In genomic region chr1:5962265-5963105, GRCh38 we compare ENCODE assay signal across 28 cellular contexts.
"Had no signal": no experiment of that assay in that cellular context is flagged by ENCODE, and none has a peak within 500 bp of the region (broad histone marks: within the 10 kb centered on the region; RNA-seq: fewer than 3 reads in every experiment).

No MANE protein-coding gene starts in this region.

- H3K9me3 Mint-ChIP-seq: activated naive CD4-positive, alpha-beta T cell treated with anti-CD3 and anti-CD28 coated beads, Interleukin-2, amount 10 ng/mL, durations not matched to agents 7 days and 5 days; activated naive CD8-positive, alpha-beta T cell treated with anti-CD3 and anti-CD28 coated beads, Interleukin-2, amount 10 ng/mL, durations not matched to agents 7 days and 5 days; activated T-cell treated with anti-CD3 and anti-CD28 coated beads, Interleukin-2, amount 50 U/mL, for 72 hours; naive thymus-derived CD8-positive, alpha-beta T cell; stimulated activated memory B cell treated with anti-CD40 and anti-IgM and Interleukin-4, amounts not matched to agents 10 μg/mL and 1 μg/mL and 100 μg/mL, for 72 hours; stimulated activated naive CD8-positive, alpha-beta T cell treated with anti-CD3 and anti-CD28 coated beads, Interleukin-15, amount 100 ng/mL, for 72 hours; WTC11 had no signal

- H3K36me3 ChIP-seq: brain microvascular endothelial cell, right lobe of liver had no signal

- H3K9me3 ChIP-seq: gastroesophageal sphincter, right lobe of liver, upper lobe of left lung had no signal

- H3K27ac ChIP-seq: brain microvascular endothelial cell, coronary artery, dorsolateral prefrontal cortex, gastroesophageal sphincter, right lobe of liver, upper lobe of left lung had no signal

- H3K4me1 ChIP-seq: gastroesophageal sphincter, right lobe of liver, upper lobe of left lung had no signal

- H3K4me3 ChIP-seq: coronary artery, dorsolateral prefrontal cortex, gastroesophageal sphincter, right lobe of liver, upper lobe of left lung had no signal

- H3K27ac Mint-ChIP-seq: activated naive CD4-positive, alpha-beta T cell treated with anti-CD3 and anti-CD28 coated beads, Interleukin-2, amount 10 ng/mL, durations not matched to agents 7 days and 5 days; activated naive CD8-positive, alpha-beta T cell treated with anti-CD3 and anti-CD28 coated beads, Interleukin-2, amount 10 ng/mL, durations not matched to agents 7 days and 5 days; activated T-cell treated with anti-CD3 and anti-CD28 coated beads, Interleukin-2, amount 50 U/mL, for 72 hours; progenitor cell of endocrine pancreas; stimulated activated memory B cell treated with anti-CD40 and anti-IgM and Interleukin-4, amounts not matched to agents 10 μg/mL and 1 μg/mL and 100 μg/mL, for 72 hours; T-helper 17 cell had no signal

- H3K27me3 ChIP-seq: brain microvascular endothelial cell, dorsolateral prefrontal cortex, gastroesophageal sphincter, right lobe of liver, upper lobe of left lung had no signal

- H3K27me3 Mint-ChIP-seq: activated naive CD4-positive, alpha-beta T cell treated with anti-CD3 and anti-CD28 coated beads, Interleukin-2, amount 10 ng/mL, durations not matched to agents 7 days and 5 days; activated naive CD8-positive, alpha-beta T cell treated with anti-CD3 and anti-CD28 coated beads, Interleukin-2, amount 10 ng/mL, durations not matched to agents 7 days and 5 days; naive thymus-derived CD8-positive, alpha-beta T cell; progenitor cell of endocrine pancreas; stimulated activated memory B cell treated with anti-CD40 and anti-IgM and Interleukin-4, amounts not matched to agents 10 μg/mL and 1 μg/mL and 100 μg/mL, for 72 hours; stimulated activated naive CD8-positive, alpha-beta T cell treated with anti-CD3 and anti-CD28 coated beads, Interleukin-15, amount 100 ng/mL, for 72 hours; T-helper 17 cell had no signal

- H3K4me3 Mint-ChIP-seq: activated naive CD4-positive, alpha-beta T cell treated with anti-CD3 and anti-CD28 coated beads, Interleukin-2, amount 10 ng/mL, durations not matched to agents 7 days and 5 days; activated naive CD8-positive, alpha-beta T cell treated with anti-CD3 and anti-CD28 coated beads, Interleukin-2, amount 10 ng/mL, durations not matched to agents 7 days and 5 days; activated T-cell treated with anti-CD3 and anti-CD28 coated beads, Interleukin-2, amount 50 U/mL, for 72 hours; naive thymus-derived CD8-positive, alpha-beta T cell; stimulated activated memory B cell treated with anti-CD40 and anti-IgM and Interleukin-4, amounts not matched to agents 10 μg/mL and 1 μg/mL and 100 μg/mL, for 72 hours; stimulated activated naive CD8-positive, alpha-beta T cell treated with anti-CD3 and anti-CD28 coated beads, Interleukin-15, amount 100 ng/mL, for 72 hours; T-helper 17 cell; WTC11 had no signal

- H3K4me1 Mint-ChIP-seq: activated naive CD4-positive, alpha-beta T cell treated with anti-CD3 and anti-CD28 coated beads, Interleukin-2, amount 10 ng/mL, durations not matched to agents 7 days and 5 days; stimulated activated memory B cell treated with anti-CD40 and anti-IgM and Interleukin-4, amounts not matched to agents 10 μg/mL and 1 μg/mL and 100 μg/mL, for 72 hours; stimulated activated naive CD8-positive, alpha-beta T cell treated with anti-CD3 and anti-CD28 coated beads, Interleukin-15, amount 100 ng/mL, for 72 hours had no signal

- ATAC-seq: activated T-cell treated with anti-CD3 and anti-CD28 coated beads, Interleukin-2, amount 50 U/mL, for 72 hours; gastroesophageal sphincter; left cardiac atrium; naive thymus-derived CD8-positive, alpha-beta T cell; right lobe of liver; stimulated activated memory B cell treated with anti-CD40 and anti-IgM and Interleukin-4, amounts not matched to agents 10 μg/mL and 1 μg/mL and 100 μg/mL, for 72 hours; stimulated activated naive CD8-positive, alpha-beta T cell treated with anti-CD3 and anti-CD28 coated beads, Interleukin-15, amount 100 ng/mL, for 72 hours; T-helper 17 cell; WTC11 had no signal

- DNase-seq: activated CD4-positive, alpha-beta T cell treated with anti-CD3 and anti-CD28 coated beads, Interleukin-2, amount 50 U/mL, for 1 hour; activated gamma-delta T cell; activated naive CD4-positive, alpha-beta T cell treated with anti-CD3 and anti-CD28 coated beads, Interleukin-2, amount 10 ng/mL, durations not matched to agents 7 days and 5 days; activated naive CD8-positive, alpha-beta T cell treated with anti-CD3 and anti-CD28 coated beads, Interleukin-2, amount 10 ng/mL, durations not matched to agents 7 days and 5 days; activated T-cell treated with anti-CD3 and anti-CD28 coated beads for 4 hours; activated T-cell treated with anti-CD3 and anti-CD28 coated beads, Interleukin-2, amount 50 U/mL, for 72 hours; brain microvascular endothelial cell; effector memory CD4-positive, alpha-beta T cell; erythroblast; hippocampal formation; left cardiac atrium; midbrain; naive thymus-derived CD8-positive, alpha-beta T cell; right lobe of liver; small intestine; stimulated activated CD4-positive, alpha-beta T cell treated with anti-CD3 and anti-CD28 coated beads, Interleukin-4, amount 100 ng/mL, for 4 hours; stimulated activated CD8-positive, alpha-beta memory T cell treated with anti-CD3 and anti-CD28 coated beads, Interleukin-4, amount 100 ng/mL, for 48 hours; stimulated activated naive CD8-positive, alpha-beta T cell treated with anti-CD3 and anti-CD28 coated beads, Interleukin-15, amount 100 ng/mL, for 72 hours; substantia nigra; T-helper 17 cell; T1000; upper lobe of left lung had no signal
